31 cellular contexts compared by ENCODE assay signal in the genomic region with DNA sequence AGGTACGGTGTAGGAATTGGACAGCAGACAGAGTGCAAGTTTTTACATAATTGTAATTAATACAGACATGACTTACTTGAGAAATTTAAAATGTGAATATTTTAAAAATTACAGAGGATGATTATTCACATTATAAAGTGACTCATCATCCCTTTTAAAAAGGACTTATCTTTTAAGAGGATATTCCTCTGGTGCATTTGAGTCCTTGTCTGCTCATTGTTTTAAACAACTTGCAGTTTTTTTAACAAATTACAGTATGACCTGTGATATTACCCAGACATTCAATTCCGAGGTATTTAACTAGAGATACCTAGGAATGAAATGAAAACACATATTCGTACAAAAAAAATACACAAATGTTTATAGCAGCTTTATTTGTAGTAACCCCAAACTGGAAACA.
"Had no signal": no experiment of that assay in that cellular context is flagged by ENCODE, and none has a peak within 500 bp of the region (broad histone marks: within the 10 kb centered on the region; RNA-seq: fewer than 3 reads in every experiment).

No MANE protein-coding gene starts in this region.

- H3K36me3 ChIP-seq: adrenal gland had no signal

- H3K9me3 ChIP-seq: adrenal gland, body of pancreas had no signal

- DNase-seq: activated CD4-positive, alpha-beta memory T cell treated with anti-CD3 and anti-CD28 coated beads for 36 hours; activated CD4-positive, alpha-beta T cell treated with anti-CD3 and anti-CD28 coated beads for 36 hours; activated CD4-positive, alpha-beta T cell treated with anti-CD3 and anti-CD28 coated beads, Interleukin-2, amount 10 ng/mL, durations not matched to agents 24 days and 14 days; activated CD4-positive, CD25-positive, alpha-beta regulatory T cell; activated CD4-positive, CD25-positive, alpha-beta regulatory T cell treated with anti-CD3 and anti-CD28 coated beads, Interleukin-2, amount 50 U/mL, for 72 hours; activated CD8-positive, alpha-beta memory T cell treated with anti-CD3 and anti-CD28 coated beads, Interleukin-2, amount 10 ng/mL, durations not matched to agents 7 days and 5 days; activated CD8-positive, alpha-beta memory T cell treated with anti-CD3 and anti-CD28 coated beads, Interleukin-2, amount 50 U/mL, for 4 hours; activated CD8-positive, alpha-beta T cell treated with anti-CD3 and anti-CD28 coated beads, Interleukin-2, amount 10 ng/mL, durations not matched to agents 7 days and 5 days; activated effector memory CD4-positive, alpha-beta T cell treated with anti-CD3 and anti-CD28 coated beads, Interleukin-2, amount 50 U/mL, for 16 hours; activated naive CD4-positive, alpha-beta T cell treated with anti-CD3 and anti-CD28 coated beads for 36 hours; activated naive CD8-positive, alpha-beta T cell treated with anti-CD3 and anti-CD28 coated beads for 36 hours; activated naive CD8-positive, alpha-beta T cell treated with anti-CD3 and anti-CD28 coated beads, Interleukin-2, amount 50 U/mL, for 24 hours; activated T-cell treated with anti-CD3 and anti-CD28 coated beads, Interleukin-2, amount 50 U/mL, for 1 hour; activated T-cell treated with anti-CD3 and anti-CD28 coated beads, Interleukin-2, amount 50 U/mL, for 48 hours; adrenal gland; amygdala; aorta; body of pancreas; caudate nucleus; cortex of kidney; dermis blood vessel endothelial cell; effector CD8-positive, alpha-beta T cell; foreskin fibroblast; T-helper 2 cell had no signal

- H3K4me1 Mint-ChIP-seq: activated CD8-positive, alpha-beta memory T cell treated with anti-CD3 and anti-CD28 coated beads, Interleukin-2, amount 10 ng/mL, durations not matched to agents 7 days and 5 days had no signal

- H3K27ac ChIP-seq: adrenal gland, body of pancreas had no signal

- H3K36me3 Mint-ChIP-seq: activated CD4-positive, alpha-beta memory T cell treated with anti-CD3 and anti-CD28 coated beads for 36 hours; activated CD8-positive, alpha-beta memory T cell treated with anti-CD3 and anti-CD28 coated beads, Interleukin-2, amount 10 ng/mL, durations not matched to agents 7 days and 5 days; activated naive CD4-positive, alpha-beta T cell treated with anti-CD3 and anti-CD28 coated beads, Interleukin-2, amount 50 U/mL, for 24 hours; activated naive CD8-positive, alpha-beta T cell treated with anti-CD3 and anti-CD28 coated beads for 36 hours had no signal

- H3K27ac Mint-ChIP-seq: activated CD4-positive, alpha-beta memory T cell treated with anti-CD3 and anti-CD28 coated beads for 36 hours; activated CD4-positive, alpha-beta T cell treated with anti-CD3 and anti-CD28 coated beads for 36 hours; activated CD4-positive, alpha-beta T cell treated with anti-CD3 and anti-CD28 coated beads, Interleukin-2, amount 10 ng/mL, durations not matched to agents 24 days and 14 days; activated CD8-positive, alpha-beta memory T cell treated with anti-CD3 and anti-CD28 coated beads, Interleukin-2, amount 10 ng/mL, durations not matched to agents 7 days and 5 days; activated CD8-positive, alpha-beta T cell treated with anti-CD3 and anti-CD28 coated beads, Interleukin-2, amount 10 ng/mL, durations not matched to agents 7 days and 5 days; activated naive CD4-positive, alpha-beta T cell treated with anti-CD3 and anti-CD28 coated beads for 36 hours; activated naive CD4-positive, alpha-beta T cell treated with anti-CD3 and anti-CD28 coated beads, Interleukin-2, amount 50 U/mL, for 24 hours; activated naive CD8-positive, alpha-beta T cell treated with anti-CD3 and anti-CD28 coated beads for 36 hours; activated naive CD8-positive, alpha-beta T cell treated with anti-CD3 and anti-CD28 coated beads, Interleukin-2, amount 50 U/mL, for 24 hours; activated T-helper 1 cell treated with anti-CD3 and anti-CD28 coated beads, Interleukin-12 subunit alpha, Interleukin-12 subunit beta, Interleukin-2, Interleukin-4 antibody, amounts not matched to agents 30 ng/mL and 10 ng/mL and 1 ng/mL, durations not matched to agents 14 hours and 24 hours and 36 hours; activated T-helper 2 cell treated with anti-CD3 and anti-CD28 coated beads, Interferon-gamma antibody, Interleukin-2, Interleukin-4, amounts not matched to agents 10 μg/mL and 5 μg/mL and 100 μg/mL, durations not matched to agents 14 hours and 24 hours and 36 hours had no signal

- H3K27me3 ChIP-seq: adrenal gland, body of pancreas had no signal

- H3K9me3 Mint-ChIP-seq: activated CD4-positive, alpha-beta memory T cell treated with anti-CD3 and anti-CD28 coated beads for 36 hours; activated CD4-positive, alpha-beta T cell treated with anti-CD3 and anti-CD28 coated beads, Interleukin-2, amount 10 ng/mL, durations not matched to agents 24 days and 14 days; activated naive CD4-positive, alpha-beta T cell treated with anti-CD3 and anti-CD28 coated beads for 36 hours; activated naive CD4-positive, alpha-beta T cell treated with anti-CD3 and anti-CD28 coated beads, Interleukin-2, amount 50 U/mL, for 24 hours; activated naive CD8-positive, alpha-beta T cell treated with anti-CD3 and anti-CD28 coated beads for 36 hours; activated naive CD8-positive, alpha-beta T cell treated with anti-CD3 and anti-CD28 coated beads, Interleukin-2, amount 50 U/mL, for 24 hours; activated T-helper 1 cell treated with anti-CD3 and anti-CD28 coated beads, Interleukin-12 subunit alpha, Interleukin-12 subunit beta, Interleukin-2, Interleukin-4 antibody, amounts not matched to agents 30 ng/mL and 10 ng/mL and 1 ng/mL, durations not matched to agents 14 hours and 24 hours and 36 hours; activated T-helper 2 cell treated with anti-CD3 and anti-CD28 coated beads, Interferon-gamma antibody, Interleukin-2, Interleukin-4, amounts not matched to agents 10 μg/mL and 5 μg/mL and 100 μg/mL, durations not matched to agents 14 hours and 24 hours and 36 hours had no signal

- FAIRE-seq: colon, endometrium, frontal cortex had no signal

- H3K4me3 Mint-ChIP-seq: activated CD4-positive, alpha-beta memory T cell treated with anti-CD3 and anti-CD28 coated beads for 36 hours; activated CD4-positive, alpha-beta T cell treated with anti-CD3 and anti-CD28 coated beads for 36 hours; activated CD4-positive, alpha-beta T cell treated with anti-CD3 and anti-CD28 coated beads, Interleukin-2, amount 10 ng/mL, durations not matched to agents 24 days and 14 days; activated CD8-positive, alpha-beta memory T cell treated with anti-CD3 and anti-CD28 coated beads, Interleukin-2, amount 10 ng/mL, durations not matched to agents 7 days and 5 days; activated CD8-positive, alpha-beta T cell treated with anti-CD3 and anti-CD28 coated beads, Interleukin-2, amount 10 ng/mL, durations not matched to agents 7 days and 5 days; activated naive CD4-positive, alpha-beta T cell treated with anti-CD3 and anti-CD28 coated beads for 36 hours; activated naive CD4-positive, alpha-beta T cell treated with anti-CD3 and anti-CD28 coated beads, Interleukin-2, amount 50 U/mL, for 24 hours; activated naive CD8-positive, alpha-beta T cell treated with anti-CD3 and anti-CD28 coated beads for 36 hours; activated naive CD8-positive, alpha-beta T cell treated with anti-CD3 and anti-CD28 coated beads, Interleukin-2, amount 50 U/mL, for 24 hours; activated T-helper 1 cell treated with anti-CD3 and anti-CD28 coated beads, Interleukin-12 subunit alpha, Interleukin-12 subunit beta, Interleukin-2, Interleukin-4 antibody, amounts not matched to agents 30 ng/mL and 10 ng/mL and 1 ng/mL, durations not matched to agents 14 hours and 24 hours and 36 hours had no signal

- ATAC-seq: activated CD4-positive, alpha-beta T cell treated with anti-CD3 and anti-CD28 coated beads for 36 hours; activated CD8-positive, alpha-beta memory T cell treated with anti-CD3 and anti-CD28 coated beads, Interleukin-2, amount 10 ng/mL, durations not matched to agents 7 days and 5 days; activated CD8-positive, alpha-beta T cell treated with anti-CD3 and anti-CD28 coated beads, Interleukin-2, amount 10 ng/mL, durations not matched to agents 7 days and 5 days; activated naive CD8-positive, alpha-beta T cell treated with anti-CD3 and anti-CD28 coated beads, Interleukin-2, amount 50 U/mL, for 24 hours; body of pancreas; esophagus mucosa had no signal

- H3K4me3 ChIP-seq: adrenal gland, body of pancreas had no signal
